ENCODE assay signal across 9 cellular contexts in the genomic region with DNA sequence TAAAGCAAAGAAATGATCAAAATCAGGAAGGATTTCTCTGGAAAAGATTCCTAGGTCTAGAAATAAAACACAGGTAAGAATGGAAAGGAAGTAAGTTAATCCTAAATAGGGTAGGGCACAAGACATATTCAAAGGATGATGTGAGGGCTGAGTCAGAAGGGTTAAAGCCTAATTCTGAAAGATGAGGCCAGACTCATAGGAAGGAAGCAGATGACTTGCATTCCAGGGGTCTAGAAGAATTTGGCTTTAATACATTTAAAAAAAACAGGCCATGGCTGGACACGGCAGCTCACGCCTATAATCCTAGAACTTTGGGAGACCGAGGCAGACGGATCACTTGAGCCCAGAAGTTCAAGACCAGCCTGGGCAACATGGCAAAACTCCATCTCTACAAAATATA. TPM values are rescaled to one million over a fixed set of nuclear protein-coding genes. Genes with fewer than 3 reads are reported as not detected.
A peak's percentile ranks its signal among the peaks of the same experiment; 100 is the strongest.
DNase-seq lines count a peak whose midpoint lies in the region; ATAC-seq lines count a peak whose summit lies in the region.
"Had no signal": no experiment of that assay in that cellular context is flagged by ENCODE, and none has a peak within 500 bp of the region (broad histone marks: within the 10 kb centered on the region; RNA-seq: fewer than 3 reads in every experiment).

No MANE protein-coding gene starts in this region.

- ATAC-seq in GM21423 (IDR thresholded peaks at IDR 0.05; ENCODE audit: unreplicated experiment), result no peak
- no peak for ATAC-seq in HG03565 (IDR thresholded peaks at IDR 0.05; ENCODE audit: unreplicated experiment)
- ATAC-seq: activated CD8-positive, alpha-beta T cell treated with anti-CD3 and anti-CD28 coated beads for 36 hours had no signal

- DNase-seq in A172 (ENCODE audit: low spot score) (peak; percentile 78), GM04504 (ENCODE audit: low read depth) (peak; percentile 49), amniotic epithelial cell (ENCODE audit: low read depth) (peak; percentile 59), glomerular visceral epithelial cell (ENCODE audit: extremely low spot score) (peak; percentile 60), occipital lobe (lab: John Stamatoyannopoulos, UW) (no peak), NCI-H146 treated with DMSO at 0.1 percent for 48 hours (lab: John Stamatoyannopoulos, UW; ENCODE audit: unreplicated experiment) (no peak)
- DNase-seq: activated CD8-positive, alpha-beta T cell treated with anti-CD3 and anti-CD28 coated beads for 36 hours had no signal

RNA-seq across cellular contexts. Expression of a gene that starts 3.2 kb away (rescaled TPM):
- total RNA-seq in A172 (2014; rRNA removed; shearing (Covaris generic)), result 245 and 285 TPM in 2 replicates
- total RNA-seq in occipital lobe, result 101 TPM

Comparison
In these comparisons a context has a peak if more than half of its experiments do, and no peak if none do; other contexts are left out.
1. DNase-seq: peak in A172 (single experiment), GM04504 (single experiment), amniotic epithelial cell (single experiment) and glomerular visceral epithelial cell (single experiment); none in occipital lobe (single experiment) and NCI-H146 treated with DMSO at 0.1 percent for 48 hours (single experiment).